Comparison of ENCODE assay signal across 20 cellular contexts in the genomic region with DNA sequence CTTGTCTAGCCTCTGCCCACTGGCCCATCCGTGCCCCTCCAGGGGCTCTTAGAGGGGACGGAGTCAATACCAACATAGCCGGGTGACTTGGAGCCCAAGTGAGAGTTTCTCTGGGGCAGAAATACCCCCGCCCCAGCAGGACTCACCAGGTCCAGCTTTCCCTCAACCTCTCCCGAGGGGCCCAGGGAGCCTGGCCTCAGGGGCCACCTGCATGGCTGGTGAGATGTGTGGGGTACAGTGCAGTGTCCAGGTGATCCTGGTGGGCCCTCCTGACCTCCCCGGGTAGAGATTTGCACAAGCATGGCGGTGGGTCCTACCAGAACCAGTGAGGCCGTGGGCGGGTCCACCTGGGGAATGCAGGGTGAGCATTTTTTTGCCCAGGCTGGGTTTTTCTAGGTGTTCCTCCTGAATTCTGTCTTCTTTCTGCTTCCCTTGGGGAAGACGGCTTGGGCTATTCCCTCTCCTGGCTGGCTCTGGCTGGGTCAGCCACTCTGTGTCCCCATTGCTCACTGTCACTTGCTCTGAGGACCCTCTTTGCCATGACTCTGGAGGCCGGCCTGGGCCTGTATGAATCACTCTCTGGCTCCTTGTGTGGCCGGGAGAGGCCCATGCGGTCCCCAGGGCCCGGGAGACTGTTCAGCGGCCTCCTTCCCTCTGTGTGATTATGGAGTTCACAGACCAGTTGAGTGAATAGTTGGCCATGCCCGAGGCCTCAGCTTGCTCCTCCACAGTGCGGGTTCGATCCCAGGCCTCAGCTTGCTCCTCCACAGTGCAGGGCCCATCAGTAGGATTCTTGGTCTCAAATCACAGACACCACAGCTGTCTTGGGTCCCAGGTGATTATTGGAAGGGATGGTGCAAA.
"Had no signal": no experiment of that assay in that cellular context is flagged by ENCODE, and none has a peak within 500 bp of the region (broad histone marks: within the 10 kb centered on the region; RNA-seq: fewer than 3 reads in every experiment).

No MANE protein-coding gene starts in this region.

- H3K36me3 Mint-ChIP-seq: immature natural killer cell had no signal

- H3K9me3 Mint-ChIP-seq: central memory CD8-positive, alpha-beta T cell had no signal

- H3K27ac Mint-ChIP-seq: activated T-helper 1 cell treated with anti-CD3 and anti-CD28 coated beads, Interleukin-12 subunit alpha, Interleukin-12 subunit beta, Interleukin-2, Interleukin-4 antibody, amounts not matched to agents 30 ng/mL and 10 ng/mL and 1 ng/mL, durations not matched to agents 14 hours and 24 hours and 36 hours; immature natural killer cell; naive thymus-derived CD4-positive, alpha-beta T cell had no signal

- H3K4me1 ChIP-seq: parathyroid adenoma had no signal

- DNase-seq: activated CD4-positive, alpha-beta T cell treated with anti-CD3 and anti-CD28 coated beads for 1 hour; activated naive CD4-positive, alpha-beta T cell treated with Interleukin-2 at 50 U/mL for 16 hours; brain microvascular endothelial cell; effector CD4-positive, alpha-beta T cell; heart left ventricle; immature natural killer cell; mesenchymal stem cell; naive thymus-derived CD4-positive, alpha-beta T cell; stimulated activated CD4-positive, alpha-beta T cell treated with anti-CD3 and anti-CD28 coated beads, Interleukin-12 subunit alpha, Interleukin-12 subunit beta, amount 100 ng/mL, for 4 hours; stimulated activated CD4-positive, alpha-beta T cell treated with anti-CD3 and anti-CD28 coated beads, Interleukin-1b, Interleukin-23, amount 100 ng/mL, for 48 hours; stimulated activated CD8-positive, alpha-beta memory T cell treated with anti-CD3 and anti-CD28 coated beads, Interleukin-4, amount 100 ng/mL, for 48 hours; stimulated activated naive CD4-positive, alpha-beta T cell treated with Interleukin-2 at 50 U/mL for 16 hours; T-helper 1 cell; T-helper 9 cell had no signal

- H3K27me3 Mint-ChIP-seq: central memory CD8-positive, alpha-beta T cell had no signal

- H3K27ac ChIP-seq: brain microvascular endothelial cell, heart left ventricle, neutrophil, parathyroid adenoma, tibial artery, vagina had no signal

- H3K9me3 ChIP-seq: neutrophil had no signal

- H3K4me1 Mint-ChIP-seq: central memory CD8-positive, alpha-beta T cell; immature natural killer cell; naive thymus-derived CD4-positive, alpha-beta T cell had no signal

- H2AFZ ChIP-seq: parathyroid adenoma had no signal

- H3K9ac ChIP-seq: parathyroid adenoma had no signal

- ATAC-seq: heart left ventricle; naive thymus-derived CD4-positive, alpha-beta T cell had no signal

- H3K4me3 ChIP-seq: heart left ventricle, tibial artery, vagina had no signal

- H3K79me2 ChIP-seq: parathyroid adenoma had no signal

- H3K36me3 ChIP-seq: brain microvascular endothelial cell, heart left ventricle, neutrophil, tibial artery, vagina had no signal

- H3K4me3 Mint-ChIP-seq: activated T-helper 1 cell treated with anti-CD3 and anti-CD28 coated beads, Interleukin-12 subunit alpha, Interleukin-12 subunit beta, Interleukin-2, Interleukin-4 antibody, amounts not matched to agents 30 ng/mL and 10 ng/mL and 1 ng/mL, durations not matched to agents 14 hours and 24 hours and 36 hours; central memory CD8-positive, alpha-beta T cell; immature natural killer cell; naive thymus-derived CD4-positive, alpha-beta T cell had no signal
